ENCODE assay signal across 29 cellular contexts in the genomic region with DNA sequence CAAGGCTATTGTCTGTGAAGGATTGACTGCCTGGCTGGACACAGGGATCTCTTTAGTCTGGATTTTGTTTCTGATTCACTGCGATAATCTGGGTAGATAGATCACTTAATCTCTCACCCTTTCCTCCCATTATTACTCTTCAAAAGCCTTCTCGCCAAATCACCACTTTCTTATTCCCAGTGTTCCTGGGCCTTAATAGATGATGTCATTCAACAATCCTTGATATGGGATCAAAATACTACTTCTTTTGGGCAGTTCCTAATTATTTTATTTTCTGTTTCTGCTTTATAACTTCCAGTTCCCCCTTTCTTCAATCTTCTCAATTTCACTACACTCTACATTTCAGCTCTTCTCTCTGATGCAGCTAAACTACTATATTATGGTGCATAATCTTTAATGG. TPM values are rescaled to one million over a fixed set of nuclear protein-coding genes. Genes with fewer than 3 reads are reported as not detected.
"Had no signal": no experiment of that assay in that cellular context is flagged by ENCODE, and none has a peak within 500 bp of the region (broad histone marks: within the 10 kb centered on the region; RNA-seq: fewer than 3 reads in every experiment).

No MANE protein-coding gene starts in this region.

- H3K36me3 ChIP-seq: neural progenitor cell, ovary, stomach, thoracic aorta, thyroid gland, tibial nerve, upper lobe of left lung, vagina had no signal

- H3K9me3 ChIP-seq: ovary, psoas muscle, stomach, thoracic aorta, thyroid gland, tibial nerve, upper lobe of left lung, vagina had no signal

- FAIRE-seq: urothelium cell line had no signal

- H3K9ac ChIP-seq: neural progenitor cell, parathyroid adenoma had no signal

- H3K27ac ChIP-seq: neural progenitor cell, ovary, parathyroid adenoma, psoas muscle, skin epidermis, stomach, thoracic aorta, thyroid gland, tibial nerve, upper lobe of left lung, vagina had no signal

- DNase-seq: natural killer cell; occipital lobe; ovary; posterior cingulate gyrus; psoas muscle; right cardiac atrium; stimulated activated CD4-positive, alpha-beta T cell treated with anti-CD3 and anti-CD28 coated beads, Interleukin-15, amount 100 ng/mL, for 24 hours; stimulated activated CD4-positive, alpha-beta T cell treated with anti-CD3 and anti-CD28 coated beads, Interleukin-2, amount 100 ng/mL, for 24 hours; stimulated activated CD4-positive, alpha-beta T cell treated with anti-CD3 and anti-CD28 coated beads, Interleukin-2, amount 100 ng/mL, for 48 hours; stimulated activated CD4-positive, alpha-beta T cell treated with anti-CD3 and anti-CD28 coated beads, Interleukin-4, amount 100 ng/mL, for 24 hours; stimulated activated naive B cell treated with anti-CD40 and anti-IgM and Interleukin-4, amounts not matched to agents 10 μg/mL and 1 μg/mL and 100 μg/mL, for 72 hours; stimulated activated naive CD4-positive, alpha-beta T cell treated with Interleukin-2 at 50 U/mL for 16 hours; stomach; thyroid gland; trophoblast cell; upper lobe of left lung had no signal

- H3K27me3 ChIP-seq: ovary, thyroid gland, tibial nerve, upper lobe of left lung, vagina had no signal

- H3K4me3 ChIP-seq: neural progenitor cell, ovary, psoas muscle, skin epidermis, smooth muscle cell, stomach, thoracic aorta, thyroid gland, tibial nerve, upper lobe of left lung, vagina had no signal

- H2AFZ ChIP-seq: neural progenitor cell, parathyroid adenoma had no signal

- H3K79me2 ChIP-seq: parathyroid adenoma had no signal

- H3K4me1 ChIP-seq: neural progenitor cell, parathyroid adenoma, psoas muscle, stomach, tibial nerve, upper lobe of left lung, vagina had no signal

- ATAC-seq: natural killer cell; psoas muscle; sciatic nerve; stimulated activated effector memory CD8-positive, alpha-beta T cell treated with anti-CD3 and anti-CD28 coated beads, Interleukin-12 subunit alpha, Interleukin-12 subunit beta, amount 100 ng/mL, for 72 hours; stimulated activated naive B cell treated with anti-CD40 and anti-IgM and Interleukin-4, amounts not matched to agents 10 μg/mL and 1 μg/mL and 100 μg/mL, for 72 hours had no signal

- H3K4me2 ChIP-seq: neural progenitor cell had no signal

RNA-seq across cellular contexts. Expression of a gene that starts 6.8 kb away (rescaled TPM):
- total RNA-seq: osteoblast, renal cortical epithelial cell, stomach had no signal
- polyA plus RNA-seq: neural cell had no signal
